8 cellular contexts compared by ENCODE assay signal in the genomic region with DNA sequence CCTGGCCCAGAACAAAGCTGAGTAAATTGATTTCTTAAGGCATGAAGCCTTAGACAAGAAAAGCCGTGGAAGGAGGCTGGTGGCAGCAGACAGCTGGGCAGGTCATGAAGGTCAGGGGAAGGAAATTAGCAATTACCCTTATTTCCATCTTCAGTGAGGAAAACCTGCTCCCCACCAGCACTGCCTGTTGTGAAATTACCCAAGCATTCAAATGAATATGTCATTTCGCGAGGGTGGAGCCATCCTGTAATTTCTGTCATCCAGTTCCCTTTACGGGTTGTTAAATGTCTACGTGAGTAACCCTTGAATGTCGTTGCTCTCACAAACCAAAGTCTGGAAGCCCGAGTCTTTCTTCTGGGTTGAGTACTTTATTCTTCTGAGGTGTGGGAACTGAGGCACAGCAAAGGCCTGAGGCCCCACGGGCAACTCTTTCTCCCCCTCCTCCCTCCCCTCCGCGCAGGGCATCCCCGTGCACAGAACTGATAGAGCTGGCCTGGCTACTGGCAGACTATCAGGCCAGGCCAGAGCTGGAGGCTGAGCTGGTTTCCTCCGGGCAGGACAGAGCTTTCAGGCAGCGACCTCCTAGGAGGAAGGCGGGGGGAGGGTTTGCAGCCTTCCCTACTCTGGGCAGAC. TPM values are rescaled to one million over a fixed set of nuclear protein-coding genes. Genes with fewer than 3 reads are reported as not detected.
DNase-seq lines count a peak whose midpoint lies in the region; ATAC-seq and TF ChIP-seq lines count a peak whose summit lies in the region.

No MANE protein-coding gene starts in this region.

- H3K9me3 Mint-ChIP-seq in activated CD8-positive, alpha-beta memory T cell treated with anti-CD3 and anti-CD28 coated beads, Interleukin-2, amount 10 ng/mL, durations not matched to agents 7 days and 5 days (ENCODE audit: low read depth), result no peaks in the 10 kb centered on the region

- DNase-seq in activated CD8-positive, alpha-beta memory T cell treated with anti-CD3 and anti-CD28 coated beads, Interleukin-2, amount 10 ng/mL, durations not matched to agents 7 days and 5 days, result no peak
- DNase-seq in activated CD8-positive, alpha-beta memory T cell treated with anti-CD3 and anti-CD28 coated beads, Interleukin-2, amount 50 U/mL, for 48 hours, result no peak
- no peak for DNase-seq in Karpas-422
- peak; percentile 25 for DNase-seq in astrocyte of the spinal cord (ENCODE audit: low read depth, low spot score)
- peak; percentile 71 for DNase-seq in kidney tubule cell (ENCODE audit: low spot score)
- DNase-seq in testis, result peak; percentile 26
- DNase-seq in effector memory CD4-positive, alpha-beta T cell, result no peak
- no peak for DNase-seq in activated CD4-positive, CD25-positive, alpha-beta regulatory T cell (lab: John Stamatoyannopoulos, UW)

- peak overlapping the region; percentile 54 for H3K9ac ChIP-seq in Karpas-422 (ENCODE audit: low read length)

- peak overlapping the region; percentile 3 for H3K27ac Mint-ChIP-seq in activated CD8-positive, alpha-beta memory T cell treated with anti-CD3 and anti-CD28 coated beads, Interleukin-2, amount 10 ng/mL, durations not matched to agents 7 days and 5 days

- CTCF ChIA-PET in activated CD8-positive, alpha-beta memory T cell treated with anti-CD3 and anti-CD28 coated beads, Interleukin-2, amount 10 ng/mL, durations not matched to agents 7 days and 5 days (lab: Charles Lee), result interaction anchor here (0.6 to 6.1 kb wide), 32 partner anchors 10 to 837 kb away, joined by 3 to 80 read pairs (median 4); partner anchors contain the start of genes AK3, JAK2 and RCL1

- WGBS in testis, 2 donors, result 22 to 27% methylated on average over 11 to 14 of the region's 14 CpGs

- in situ Hi-C loops in astrocyte of the spinal cord (cut with HindIII; ENCODE audit: low sequenced_read_pairs), result no loop called here

- H3K9me3 ChIP-seq in Karpas-422 (ENCODE audit: low read length), result no peaks in the 10 kb centered on the region
- no peaks in the 10 kb centered on the region for H3K9me3 ChIP-seq in testis
- no peaks in the 10 kb centered on the region for H3K9me3 ChIP-seq in effector memory CD4-positive, alpha-beta T cell (ENCODE audit: control insufficient read depth, low read length)

- peaks cover 13% of the 10 kb centered on the region for H3K27me3 Mint-ChIP-seq in activated CD8-positive, alpha-beta memory T cell treated with anti-CD3 and anti-CD28 coated beads, Interleukin-2, amount 10 ng/mL, durations not matched to agents 7 days and 5 days

- no peak for TF ChIP-seq POLR2A in testis (IDR thresholded peaks at IDR 0.05)

- H3K79me2 ChIP-seq in Karpas-422 (ENCODE audit: low read length), result no peaks in the 10 kb centered on the region

- ATAC-seq in activated CD8-positive, alpha-beta memory T cell treated with anti-CD3 and anti-CD28 coated beads, Interleukin-2, amount 10 ng/mL, durations not matched to agents 7 days and 5 days, result peak; percentile 11

- no peaks in the 10 kb centered on the region for H3K9me2 ChIP-seq in Karpas-422 (replicated peaks; ENCODE audit: insufficient read depth, low read length)

- peak overlapping the region; percentile 89 for H3K4me2 ChIP-seq in Karpas-422 (ENCODE audit: low read depth, low read length, poor library complexity, severe bottlenecking)

- H3K4me3 ChIP-seq in Karpas-422 (ENCODE audit: low read length) (peak overlapping the region; percentile 68), astrocyte of the spinal cord (ENCODE audit: low read depth, low read length) (no peak overlapping the region), testis (peak overlapping the region in 1 of 2 donors; percentile 1)
- H3K4me3 ChIP-seq in effector memory CD4-positive, alpha-beta T cell (ENCODE audit: insufficient read depth, low read depth, low read length, poor library complexity, severe bottlenecking), result no peak overlapping the region

- H3K27ac ChIP-seq in Karpas-422 (ENCODE audit: low read length), result no peak overlapping the region
- H3K27ac ChIP-seq in testis, result no peak overlapping the region
- H3K27ac ChIP-seq in effector memory CD4-positive, alpha-beta T cell (ENCODE audit: insufficient read depth, low read length, poor library complexity, severe bottlenecking), result no peak overlapping the region

- TF ChIP-seq CTCF in astrocyte of the spinal cord (IDR thresholded peaks at IDR 0.05; ENCODE audit: low read depth, low read length) (no peak), testis (IDR thresholded peaks at IDR 0.05) (no peak)

- peak overlapping the region; percentile 82 for H2AFZ ChIP-seq in Karpas-422 (ENCODE audit: low read length)

- intact Hi-C loops in testis (cut with DNase I; ENCODE audit: low total_unique reads), result no loop called here

- no peaks in the 10 kb centered on the region for H3K36me3 Mint-ChIP-seq in activated CD8-positive, alpha-beta memory T cell treated with anti-CD3 and anti-CD28 coated beads, Interleukin-2, amount 10 ng/mL, durations not matched to agents 7 days and 5 days

- H3K4me1 ChIP-seq in Karpas-422 (ENCODE audit: low read length), result peaks cover 15% of the 10 kb centered on the region
- no peaks in the 10 kb centered on the region for H3K4me1 ChIP-seq in testis
- no peaks in the 10 kb centered on the region for H3K4me1 ChIP-seq in effector memory CD4-positive, alpha-beta T cell (ENCODE audit: control insufficient read depth, insufficient read depth, low read length, poor library complexity, severe bottlenecking)

- peak overlapping the region; percentile 5 for H3K4me3 Mint-ChIP-seq in activated CD8-positive, alpha-beta memory T cell treated with anti-CD3 and anti-CD28 coated beads, Interleukin-2, amount 10 ng/mL, durations not matched to agents 7 days and 5 days

- no peaks in the 10 kb centered on the region for H3K36me3 ChIP-seq in Karpas-422 (ENCODE audit: insufficient read depth, low read length)
- H3K36me3 ChIP-seq in testis (ENCODE audit: low read depth, missing control alignments), result no peaks in the 10 kb centered on the region
- H3K36me3 ChIP-seq in effector memory CD4-positive, alpha-beta T cell (ENCODE audit: control insufficient read depth, insufficient read depth, low read length), result no peaks in the 10 kb centered on the region

- peaks cover 19% of the 10 kb centered on the region for H3K4me1 Mint-ChIP-seq in activated CD8-positive, alpha-beta memory T cell treated with anti-CD3 and anti-CD28 coated beads, Interleukin-2, amount 10 ng/mL, durations not matched to agents 7 days and 5 days

- no peaks in the 10 kb centered on the region for H4K20me1 ChIP-seq in Karpas-422 (ENCODE audit: insufficient read depth, low read depth, low read length)

- no peaks in the 10 kb centered on the region for H3K27me3 ChIP-seq in Karpas-422 (ENCODE audit: low read length)
- no peaks in the 10 kb centered on the region for H3K27me3 ChIP-seq in testis
- no peaks in the 10 kb centered on the region for H3K27me3 ChIP-seq in effector memory CD4-positive, alpha-beta T cell (replicated peaks; ENCODE audit: control insufficient read depth, insufficient read depth, low read length, poor library complexity, severe bottlenecking)

RNA-seq across cellular contexts. Expression of gene AK3, which starts 22.0 kb away (rescaled TPM):
- total RNA-seq in activated CD8-positive, alpha-beta memory T cell treated with anti-CD3 and anti-CD28 coated beads, Interleukin-2, amount 10 ng/mL, durations not matched to agents 7 days and 5 days, result 10 to 100 TPM; 35.6 to 35.8 TPM
- 49.8 and 67.3 TPM in 2 replicates for total RNA-seq in Karpas-422 (2014; rRNA removed; shearing (Covaris generic); ENCODE audit: low replicate concordance)
- total RNA-seq in testis, result 10 to 100 TPM; 18.3 to 24.1 TPM
- 23.4 TPM for polyA plus RNA-seq in testis (ENCODE audit: insufficient read depth, low read depth, low replicate concordance)

RNA-seq across cellular contexts. Expression of gene RCL1, which starts 29.7 kb away (rescaled TPM):
- total RNA-seq in activated CD8-positive, alpha-beta memory T cell treated with anti-CD3 and anti-CD28 coated beads, Interleukin-2, amount 10 ng/mL, durations not matched to agents 7 days and 5 days, result 10 to 100 TPM; 14.3 to 20.2 TPM
- total RNA-seq in Karpas-422 (2014; rRNA removed; shearing (Covaris generic); ENCODE audit: low replicate concordance), result 24.9 and 31.0 TPM in 2 replicates
- 10 to 100 TPM; 28.9 to 37.9 TPM for total RNA-seq in testis
- 27.2 TPM for polyA plus RNA-seq in testis (ENCODE audit: insufficient read depth, low read depth, low replicate concordance)

Comparison
In these comparisons a context has a peak if more than half of its experiments do, and no peak if none do; other contexts are left out.
1. DNase-seq: peak in astrocyte of the spinal cord (single experiment), kidney tubule cell (single experiment) and testis (single experiment); none in activated CD8-positive, alpha-beta memory T cell treated with anti-CD3 and anti-CD28 coated beads, Interleukin-2, amount 10 ng/mL, durations not matched to agents 7 days and 5 days (single experiment), activated CD8-positive, alpha-beta memory T cell treated with anti-CD3 and anti-CD28 coated beads, Interleukin-2, amount 50 U/mL, for 48 hours (single experiment), Karpas-422 (single experiment), effector memory CD4-positive, alpha-beta T cell (0 of 3) and activated CD4-positive, CD25-positive, alpha-beta regulatory T cell (0 of 4).